27 cellular contexts compared by ENCODE assay signal in the genomic region with DNA sequence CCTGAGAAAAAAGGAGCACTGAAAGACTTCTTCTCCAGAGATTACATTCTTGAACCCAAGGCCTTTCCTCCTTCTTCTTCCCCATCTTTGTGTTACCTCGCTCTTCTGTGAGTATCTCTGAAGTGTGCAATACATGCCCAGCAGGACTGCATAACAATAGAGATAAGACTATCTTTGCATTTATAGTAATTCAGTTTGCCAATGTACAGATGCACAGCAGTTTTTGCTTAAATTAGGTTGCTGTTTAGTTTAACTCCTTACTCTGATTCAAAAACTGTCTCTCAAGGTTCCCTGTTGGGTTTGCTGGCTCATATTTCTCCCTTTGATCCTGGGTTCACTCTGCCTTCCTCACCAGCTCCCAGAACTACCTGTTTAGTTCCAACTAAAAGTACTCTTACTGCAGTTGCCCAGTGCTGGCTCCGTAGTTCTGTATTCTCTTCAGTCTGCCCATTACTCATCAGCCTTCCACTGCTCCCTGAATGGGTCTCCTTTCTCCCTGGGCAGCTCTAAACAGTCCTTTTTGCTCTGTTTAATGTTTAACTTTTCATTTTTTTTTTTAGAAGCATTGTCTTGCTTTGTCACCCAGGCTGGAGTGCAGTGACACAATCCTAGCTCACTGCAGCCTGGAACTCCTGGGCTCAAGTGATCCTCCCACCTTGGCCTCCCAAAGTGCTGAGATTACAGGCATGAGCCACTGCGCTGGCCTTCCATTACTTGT.
DNase-seq lines count a peak whose midpoint lies in the region; ATAC-seq and TF ChIP-seq lines count a peak whose summit lies in the region.
"Had no signal": no experiment of that assay in that cellular context is flagged by ENCODE, and none has a peak within 500 bp of the region (broad histone marks: within the 10 kb centered on the region; RNA-seq: fewer than 3 reads in every experiment).

No MANE protein-coding gene starts in this region.

- H3K36me3 Mint-ChIP-seq in Calu3 (ENCODE audit: insufficient read depth, unreplicated experiment) (no peaks in the 10 kb centered on the region), T-helper 17 cell (ENCODE audit: low read depth) (peaks cover 2% of the 10 kb centered on the region)
- H3K36me3 Mint-ChIP-seq: CD8-positive, alpha-beta T cell had no signal

- H3K27ac Mint-ChIP-seq in Calu3 (ENCODE audit: unreplicated experiment): peak overlapping the region; percentile 0
- H3K27ac Mint-ChIP-seq in T-helper 17 cell: peak overlapping the region; percentile 10
- H3K27ac Mint-ChIP-seq: B cell; CD8-positive, alpha-beta T cell; H9; HFFc6 had no signal

- H3K9me3 Mint-ChIP-seq in Calu3 (ENCODE audit: low read depth, unreplicated experiment): no peaks in the 10 kb centered on the region
- H3K9me3 Mint-ChIP-seq: H9 had no signal

- no peak for TF ChIP-seq POLR2A in GM18505 (IDR thresholded peaks at IDR 0.05; ENCODE audit: borderline replicate concordance, extremely low read depth, insufficient read depth, insufficient read length)

- CTCF ChIA-PET in Calu3 (lab: Charles Lee): interaction anchor here (0.5 to 0.7 kb wide), 2 partner anchors 134 to 254 kb away, joined by 3 read pairs; no protein-coding TSS in a partner anchor

- no TSS peak for BruUV-seq in Calu3 (replicated peaks; lab: Mats Ljungman, UMichigan)

- peak overlapping the region; percentile 22; the same call in 1 of the 2 replicates for H3K27ac ChIP-seq in 22Rv1
- H3K27ac ChIP-seq: C4-2B, GM23248, HL-60 had no signal

- H3K27me3 Mint-ChIP-seq in Calu3 (ENCODE audit: unreplicated experiment): no peaks in the 10 kb centered on the region
- H3K27me3 Mint-ChIP-seq in T-helper 17 cell: peaks cover 45% of the 10 kb centered on the region

- TF ChIP-seq CTCF in 22Rv1 (IDR thresholded peaks at IDR 0.05) (no peak), Calu3 (IDR thresholded peaks at IDR 0.05; ENCODE audit: unreplicated experiment) (no peak)

- H3K9me3 ChIP-seq in T-helper 17 cell (ENCODE audit: control insufficient read depth, low read length, poor library complexity, severe bottlenecking): no peaks in the 10 kb centered on the region
- H3K9me3 ChIP-seq: Caco-2 had no signal

- intact Hi-C loops in Calu3 (cut with micrococcal nuclease; ENCODE audit: unreplicated experiment): no loop called here

- H3K4me1 Mint-ChIP-seq in Calu3 (ENCODE audit: low read depth, unreplicated experiment) (peaks cover 14% of the 10 kb centered on the region), T-helper 17 cell (no peaks in the 10 kb centered on the region)
- H3K4me1 Mint-ChIP-seq: B cell had no signal

- H3K4me3 Mint-ChIP-seq in Calu3 (ENCODE audit: low read depth, unreplicated experiment): no peak overlapping the region
- H3K4me3 Mint-ChIP-seq in T-helper 17 cell: no peak overlapping the region
- H3K4me3 Mint-ChIP-seq: B cell; CD8-positive, alpha-beta T cell; H9; HFFc6 had no signal

- no peak for ATAC-seq in T-helper 17 cell
- no peak for ATAC-seq in HG02884 (IDR thresholded peaks at IDR 0.05; ENCODE audit: unreplicated experiment)
- ATAC-seq in GM18505 (IDR thresholded peaks at IDR 0.05; ENCODE audit: unreplicated experiment): no peak
- ATAC-seq in GM21528 (IDR thresholded peaks at IDR 0.05; ENCODE audit: low FRiP score, unreplicated experiment): no peak
- ATAC-seq: CD8-positive, alpha-beta T cell; PC-3; SK-N-SH treated with all-trans-retinoic acid at 6 μM for 48 hours had no signal

- DNase-seq in Calu3: peak; percentile 30
- no peak for DNase-seq in T-helper 17 cell
- peak; percentile 41 for DNase-seq in kidney glomerular epithelial cell (lab: John Stamatoyannopoulos, UW)
- no peak for DNase-seq in NCI-H1436 treated with DMSO at 0.1 percent for 48 hours (lab: John Stamatoyannopoulos, UW)
- DNase-seq: Caco-2; CD8-positive, alpha-beta T cell; DMS153; GM23248; H9; HFFc6; Karpas-422; NCI-H1092 treated with DMSO at 0.1 percent for 48 hours; NCI-H1436; NCI-H187 treated with DMSO at 0.1 percent for 48 hours; NCI-H2171 treated with DMSO at 0.1 percent for 48 hours; NCI-H345; NCI-H510A treated with DMSO at 0.1 percent for 48 hours; NCI-H748 treated with DMSO at 0.1 percent for 48 hours; PC-3 had no signal

Comparison
In these comparisons a context has a peak if more than half of its experiments do, and no peak if none do; other contexts are left out.
1. DNase-seq: peak in Calu3 (single experiment) and kidney glomerular epithelial cell (single experiment); none in T-helper 17 cell (0 of 3) and NCI-H1436 treated with DMSO at 0.1 percent for 48 hours (single experiment).